Comparison of ENCODE assay signal across 13 cellular contexts in the genomic region with DNA sequence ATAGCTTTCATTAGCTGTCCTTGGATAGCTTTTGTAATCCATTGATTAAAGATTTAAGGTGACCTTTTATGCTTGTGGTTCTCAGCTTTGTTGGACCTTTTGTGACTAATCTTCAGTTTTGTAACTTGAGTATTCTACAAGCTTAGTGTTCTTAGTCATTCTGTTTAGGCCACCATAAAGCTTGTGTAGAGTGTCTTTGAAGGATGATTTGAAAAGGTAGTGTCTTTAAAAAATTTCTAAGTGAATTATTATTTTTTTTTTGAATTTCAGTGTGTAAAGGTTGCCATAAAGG. TPM values are rescaled to one million over a fixed set of nuclear protein-coding genes. Genes with fewer than 3 reads are reported as not detected.
DNase-seq lines count a peak whose midpoint lies in the region; ATAC-seq and TF ChIP-seq lines count a peak whose summit lies in the region.
"Had no signal": no experiment of that assay in that cellular context is flagged by ENCODE, and none has a peak within 500 bp of the region (broad histone marks: within the 10 kb centered on the region; RNA-seq: fewer than 3 reads in every experiment).

No MANE protein-coding gene starts in this region.

- H3K9ac ChIP-seq in skeletal muscle satellite cell (ENCODE audit: low read depth, low read length): no peak overlapping the region

- H3K36me3 Mint-ChIP-seq in activated T-cell treated with anti-CD3 and anti-CD28 coated beads, Interleukin-2, amount 50 U/mL, for 24 hours (ENCODE audit: low read depth): peaks cover 82% of the 10 kb centered on the region

- ATAC-seq in SK-N-SH treated with all-trans-retinoic acid at 6 μM for 48 hours (peak; percentile 33), GM18867 (IDR thresholded peaks at IDR 0.05; ENCODE audit: unreplicated experiment) (no peak)

- H3K36me3 ChIP-seq in skeletal muscle satellite cell (ENCODE audit: insufficient read depth, low read length): peaks cover 37% of the 10 kb centered on the region
- H3K36me3 ChIP-seq: thoracic aorta had no signal

- peak overlapping the region; percentile 84 for H3K27ac Mint-ChIP-seq in activated T-cell treated with anti-CD3 and anti-CD28 coated beads, Interleukin-2, amount 50 U/mL, for 24 hours

- no peaks in the 10 kb centered on the region for H3K27me3 Mint-ChIP-seq in activated T-cell treated with anti-CD3 and anti-CD28 coated beads, Interleukin-2, amount 50 U/mL, for 24 hours

- peaks cover 87% of the 10 kb centered on the region for H3K4me1 Mint-ChIP-seq in activated T-cell treated with anti-CD3 and anti-CD28 coated beads, Interleukin-2, amount 50 U/mL, for 24 hours (ENCODE audit: low read depth)

- H3K4me3 ChIP-seq in skeletal muscle satellite cell (ENCODE audit: low read length): no peak overlapping the region
- H3K4me3 ChIP-seq: right atrium auricular region, thoracic aorta had no signal

- DNase-seq in activated T-cell treated with anti-CD3 and anti-CD28 coated beads, Interleukin-2, amount 50 U/mL, for 24 hours: no peak
- DNase-seq in activated T-cell treated with anti-CD3 and anti-CD28 coated beads for 4 hours: no peak
- no peak for DNase-seq in epithelial cell of prostate (ENCODE audit: low read depth, low spot score)
- DNase-seq in Ammon's horn (ENCODE audit: low spot score): no peak
- DNase-seq in NCI-H524 (lab: John Stamatoyannopoulos, UW): no peak
- DNase-seq: activated effector memory CD4-positive, alpha-beta T cell treated with anti-CD3 and anti-CD28 coated beads, Interleukin-2, amount 50 U/mL, for 16 hours; midbrain; NCI-H187 had no signal

- no peaks in the 10 kb centered on the region for H3K9me3 Mint-ChIP-seq in activated T-cell treated with anti-CD3 and anti-CD28 coated beads, Interleukin-2, amount 50 U/mL, for 24 hours

- no peaks in the 10 kb centered on the region for H3K9me3 ChIP-seq in skeletal muscle satellite cell (replicated peaks; ENCODE audit: low read length)
- H3K9me3 ChIP-seq: right atrium auricular region, thoracic aorta had no signal

- H3K4me2 ChIP-seq in skeletal muscle satellite cell (ENCODE audit: low read length): peak overlapping the region; percentile 31

- peaks cover 53% of the 10 kb centered on the region for H3K4me1 ChIP-seq in skeletal muscle satellite cell (ENCODE audit: control insufficient read depth, insufficient read depth, low read length)

- H3K27ac ChIP-seq in epithelial cell of prostate: peak overlapping the region; percentile 17
- H3K27ac ChIP-seq: thoracic aorta had no signal

- peak overlapping the region; percentile 44 for H3K4me3 Mint-ChIP-seq in activated T-cell treated with anti-CD3 and anti-CD28 coated beads, Interleukin-2, amount 50 U/mL, for 24 hours

- H3K27me3 ChIP-seq in skeletal muscle satellite cell (ENCODE audit: control insufficient read depth, insufficient read depth, low read length): no peaks in the 10 kb centered on the region
- H3K27me3 ChIP-seq: right atrium auricular region had no signal

TF ChIP-seq in SK-N-SH treated with all-trans-retinoic acid at 6 μM for 48 hours, 23 proteins besides CTCF, POLR2A, EP300 and RAD21:
- TF ChIP-seq ZNF70 (CRISPR knock-in tag; IDR thresholded peaks at IDR 0.05): no peak
- TF ChIP-seq ZC3H10 (CRISPR knock-in tag; IDR thresholded peaks at IDR 0.05): no peak
- no peak for TF ChIP-seq ZNF565 (CRISPR knock-in tag; conservative IDR thresholded peaks at IDR 0.05; ENCODE audit: low read depth)
- TF ChIP-seq, protein P1, sequence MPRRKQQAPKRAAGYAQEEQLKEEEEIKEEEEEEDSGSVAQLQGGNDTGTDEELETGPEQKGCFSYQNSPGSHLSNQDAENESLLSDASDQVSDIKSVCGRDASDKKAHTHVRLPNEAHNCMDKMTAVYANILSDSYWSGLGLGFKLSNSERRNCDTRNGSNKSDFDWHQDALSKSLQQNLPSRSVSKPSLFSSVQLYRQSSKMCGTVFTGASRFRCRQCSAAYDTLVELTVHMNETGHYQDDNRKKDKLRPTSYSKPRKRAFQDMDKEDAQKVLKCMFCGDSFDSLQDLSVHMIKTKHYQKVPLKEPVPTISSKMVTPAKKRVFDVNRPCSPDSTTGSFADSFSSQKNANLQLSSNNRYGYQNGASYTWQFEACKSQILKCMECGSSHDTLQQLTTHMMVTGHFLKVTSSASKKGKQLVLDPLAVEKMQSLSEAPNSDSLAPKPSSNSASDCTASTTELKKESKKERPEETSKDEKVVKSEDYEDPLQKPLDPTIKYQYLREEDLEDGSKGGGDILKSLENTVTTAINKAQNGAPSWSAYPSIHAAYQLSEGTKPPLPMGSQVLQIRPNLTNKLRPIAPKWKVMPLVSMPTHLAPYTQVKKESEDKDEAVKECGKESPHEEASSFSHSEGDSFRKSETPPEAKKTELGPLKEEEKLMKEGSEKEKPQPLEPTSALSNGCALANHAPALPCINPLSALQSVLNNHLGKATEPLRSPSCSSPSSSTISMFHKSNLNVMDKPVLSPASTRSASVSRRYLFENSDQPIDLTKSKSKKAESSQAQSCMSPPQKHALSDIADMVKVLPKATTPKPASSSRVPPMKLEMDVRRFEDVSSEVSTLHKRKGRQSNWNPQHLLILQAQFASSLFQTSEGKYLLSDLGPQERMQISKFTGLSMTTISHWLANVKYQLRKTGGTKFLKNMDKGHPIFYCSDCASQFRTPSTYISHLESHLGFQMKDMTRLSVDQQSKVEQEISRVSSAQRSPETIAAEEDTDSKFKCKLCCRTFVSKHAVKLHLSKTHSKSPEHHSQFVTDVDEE (CRISPR knock-in tag; IDR thresholded peaks at IDR 0.05): no peak
- TF ChIP-seq TCF4 (CRISPR knock-in tag; IDR thresholded peaks at IDR 0.05; ENCODE audit: borderline replicate concordance): no peak
- TF ChIP-seq GLIS3 (CRISPR knock-in tag; IDR thresholded peaks at IDR 0.05): no peak
TF ChIP-seq in SK-N-SH treated with all-trans-retinoic acid at 6 μM for 48 hours: peak in this region for 0.

RNA-seq across cellular contexts. Expression of a gene that starts 7.5 kb away (rescaled TPM):
- total RNA-seq in skeletal muscle satellite cell (2012; rRNA removed): 234 and 284 TPM in 2 replicates
